11 cellular contexts compared by ENCODE assay signal in the genomic region with DNA sequence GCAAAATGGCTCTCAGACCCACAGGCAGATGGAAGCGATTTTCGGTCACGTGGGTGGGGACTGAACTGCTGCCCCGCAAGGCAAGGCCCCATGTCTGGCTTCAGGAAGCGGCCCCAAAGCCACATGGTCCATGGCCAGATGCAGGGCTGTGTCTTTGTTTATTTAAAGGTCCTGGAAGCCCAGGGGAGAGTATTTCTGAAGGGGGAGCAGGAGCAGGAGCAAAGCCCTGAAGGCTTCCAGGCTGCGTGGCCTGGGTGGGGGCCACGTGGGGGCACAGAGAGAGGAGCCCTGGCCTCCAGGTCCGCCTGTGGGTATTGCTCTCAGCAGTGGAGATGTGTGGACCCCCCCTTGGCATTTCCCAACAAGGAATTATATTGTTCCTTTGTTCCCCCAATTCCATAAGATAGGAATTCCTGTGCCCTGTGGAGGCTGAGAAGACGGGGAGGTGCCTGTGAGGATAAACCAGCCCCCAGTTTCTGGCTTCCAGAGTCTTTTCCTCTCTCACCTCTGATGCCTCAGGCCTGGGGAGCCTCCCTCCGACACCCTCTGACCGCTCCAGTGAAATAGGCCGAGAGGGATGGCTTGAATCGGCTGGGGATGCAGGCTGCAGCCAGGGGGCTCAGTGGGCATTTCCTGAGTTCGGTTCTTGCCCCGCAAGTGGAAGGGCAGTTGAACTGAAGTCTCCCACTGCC.
DNase-seq lines count a peak whose midpoint lies in the region; TF ChIP-seq lines count a peak whose summit lies in the region.
"Had no signal": no experiment of that assay in that cellular context is flagged by ENCODE, and none has a peak within 500 bp of the region (broad histone marks: within the 10 kb centered on the region; RNA-seq: fewer than 3 reads in every experiment).

No MANE protein-coding gene starts in this region.

- H4K8ac ChIP-seq in trophoblast cell (ENCODE audit: low read depth, low read length) = peak overlapping the region; percentile 14

- H3K4me3 Mint-ChIP-seq in endodermal cell = no peak overlapping the region

- H2BK12ac ChIP-seq in trophoblast cell (ENCODE audit: low read length) = no peak overlapping the region

- H3K36me3 ChIP-seq in endodermal cell (ENCODE audit: control insufficient read depth, insufficient read depth, low read length) = peaks cover 14% of the 10 kb centered on the region
- H3K36me3 ChIP-seq in trophoblast cell (ENCODE audit: control insufficient read depth in 1 of 2, insufficient read depth in 2 of 2, low read length in 2 of 2) = peaks cover 24 to 27% of the 10 kb centered on the region in 2 experiments
- peaks cover 0 to 75% (median 31%) of the 10 kb centered on the region in 6 donors for H3K36me3 ChIP-seq in spleen

- H4K91ac ChIP-seq in trophoblast cell (ENCODE audit: low read depth, low read length) = peak overlapping the region; percentile 51

- no peaks in the 10 kb centered on the region for H3K9me3 Mint-ChIP-seq in endodermal cell

- H3K27ac ChIP-seq in RWPE1 (peak overlapping the region; percentile 96), endodermal cell (ENCODE audit: low read depth, low read length) (peak overlapping the region; percentile 48), trophoblast cell (ENCODE audit: low read depth, low read length) (peak overlapping the region; percentile 9), spleen (peak overlapping the region in 3 of 8 donors; percentile 41 to 57 (median 42))

- H3K27ac Mint-ChIP-seq in endodermal cell = peak overlapping the region; percentile 58

- no peak overlapping the region for H2BK120ac ChIP-seq in trophoblast cell (ENCODE audit: insufficient read depth, low read length, poor library complexity)

- H3K9me3 ChIP-seq in endodermal cell (ENCODE audit: control insufficient read depth, low read length) (no peaks in the 10 kb centered on the region), trophoblast cell (ENCODE audit: insufficient read depth, low read depth, low read length) (peaks cover 4% of the 10 kb centered on the region), spleen (no peaks in the 10 kb centered on the region)

- H3K4me1 Mint-ChIP-seq in endodermal cell = peaks cover 26% of the 10 kb centered on the region

- H3K27me3 ChIP-seq in endodermal cell (ENCODE audit: control insufficient read depth, insufficient read depth, low read length, poor library complexity, severe bottlenecking) = no peaks in the 10 kb centered on the region
- no peaks in the 10 kb centered on the region for H3K27me3 ChIP-seq in trophoblast cell (ENCODE audit: insufficient read depth, low read length)
- H3K27me3 ChIP-seq in spleen (replicated peaks in 1 of 7) = no peaks in the 10 kb centered on the region

- H3K79me2 ChIP-seq in trophoblast cell (ENCODE audit: control insufficient read depth, insufficient read depth, low read length, poor library complexity) = peaks cover 20% of the 10 kb centered on the region

- no peak overlapping the region for H2AFZ ChIP-seq in trophoblast cell (ENCODE audit: insufficient read depth, low read length, poor library complexity)

- peaks cover 31% of the 10 kb centered on the region for H3K79me1 ChIP-seq in trophoblast cell (ENCODE audit: low read length)

- peak overlapping the region; percentile 2 for H3K14ac ChIP-seq in trophoblast cell (ENCODE audit: low read length)

- TF ChIP-seq POLR2A in spleen (IDR thresholded peaks at IDR 0.05) = no peak

- intact Hi-C loops in spleen (cut with DNase I; ENCODE audit: low total_unique reads) = no loop called here

- peak overlapping the region; percentile 22 for H3K4ac ChIP-seq in trophoblast cell (ENCODE audit: low read depth, low read length)

- peaks cover 7% of the 10 kb centered on the region for H3K4me1 ChIP-seq in endodermal cell (ENCODE audit: control insufficient read depth, insufficient read depth, low read length)
- peaks cover 43 to 45% of the 10 kb centered on the region in 2 experiments for H3K4me1 ChIP-seq in trophoblast cell (ENCODE audit: control insufficient read depth in 1 of 2, insufficient read depth in 2 of 2, low read length in 2 of 2)
- H3K4me1 ChIP-seq in spleen = peaks cover 42 to 90% (median 72%) of the 10 kb centered on the region in 6 donors

- H3K4me2 ChIP-seq in trophoblast cell (ENCODE audit: low read length) = no peak overlapping the region

- CTCF ChIA-PET in RWPE1 (lab: Yijun Ruan, JAX) = no interaction called here

- H3K23ac ChIP-seq in trophoblast cell (ENCODE audit: low read length) = no peak overlapping the region

- H3K4me3 ChIP-seq in endodermal cell (ENCODE audit: low read length) = no peak overlapping the region
- H3K4me3 ChIP-seq in trophoblast cell (ENCODE audit: low read depth, low read length) = no peak overlapping the region
- H3K4me3 ChIP-seq in spleen = no peak overlapping the region

- POLR2A ChIA-PET in RWPE1 (lab: Yijun Ruan, JAX; ENCODE audit: low non-redundant PET) = no interaction called here

- DNase-seq in EH (ENCODE audit: low read depth) (peak; percentile 42), RWPE1 (ENCODE audit: low spot score) (no peak), endodermal cell (peak; percentile 83), trophoblast cell (no peak), spleen (no peak), NCI-H510A (lab: John Stamatoyannopoulos, UW) (no peak), NCI-H2196 treated with DMSO at 0.1 percent for 48 hours (lab: John Stamatoyannopoulos, UW; ENCODE audit: unreplicated experiment) (no peak), LoVo (ENCODE audit: low spot score) (no peak)
- DNase-seq: DMS79 treated with DMSO at 0.1 percent for 48 hours, NCI-H1092 treated with DMSO at 0.1 percent for 48 hours, PC-3 had no signal

- H3K27me3 Mint-ChIP-seq in endodermal cell (ENCODE audit: insufficient read depth) = no peaks in the 10 kb centered on the region

- peak overlapping the region; percentile 41 for H3K18ac ChIP-seq in trophoblast cell (ENCODE audit: low read length)

- no peak overlapping the region for H2BK5ac ChIP-seq in trophoblast cell (ENCODE audit: low read depth, low read length, poor library complexity)

- peak overlapping the region; percentile 34 for H2AK5ac ChIP-seq in trophoblast cell (ENCODE audit: low read length)

- H4K12ac ChIP-seq in trophoblast cell (ENCODE audit: low read depth, low read length) = no peak overlapping the region

- no peak for TF ChIP-seq CTCF in RWPE1 (conservative IDR thresholded peaks at IDR 0.05; ENCODE audit: low read depth)
- no peak for TF ChIP-seq CTCF in endodermal cell (conservative IDR thresholded peaks at IDR 0.05)
- TF ChIP-seq CTCF in spleen (IDR thresholded peaks at IDR 0.05 in 8 of 11, conservative IDR thresholded peaks at IDR 0.05 in 3 of 11) = no peak

- H3K9ac ChIP-seq in endodermal cell (ENCODE audit: extremely low read depth, low read length, poor library complexity, severe bottlenecking) (no peak overlapping the region), trophoblast cell (ENCODE audit: low read length) (no peak overlapping the region)

- 78% methylated on average over 10 to 15 of the region's 15 CpGs for WGBS in endodermal cell (ENCODE audit: insufficient coverage in 1 of 2, insufficient read length in 1 of 2), 2 experiments
- no CpG with 5 or more reads among the region's 15 CpGs for WGBS in trophoblast cell (ENCODE audit: extremely low coverage, insufficient coverage, insufficient read length)
- 75 to 86% (median 80%) methylated on average over 14 to 15 of the region's 15 CpGs for WGBS in spleen, 5 donors

- peaks cover 13% of the 10 kb centered on the region for H3K36me3 Mint-ChIP-seq in endodermal cell (ENCODE audit: low read depth)

Comparison
In these comparisons a context has a peak if more than half of its experiments do, and no peak if none do; other contexts are left out.
1. DNase-seq: peak in EH (single experiment) and endodermal cell (single experiment); none in RWPE1 (single experiment), trophoblast cell (0 of 2), spleen (single experiment), NCI-H510A (single experiment), NCI-H2196 treated with DMSO at 0.1 percent for 48 hours (single experiment) and LoVo (single experiment).